8 cellular contexts compared by ENCODE assay signal in the genomic region with DNA sequence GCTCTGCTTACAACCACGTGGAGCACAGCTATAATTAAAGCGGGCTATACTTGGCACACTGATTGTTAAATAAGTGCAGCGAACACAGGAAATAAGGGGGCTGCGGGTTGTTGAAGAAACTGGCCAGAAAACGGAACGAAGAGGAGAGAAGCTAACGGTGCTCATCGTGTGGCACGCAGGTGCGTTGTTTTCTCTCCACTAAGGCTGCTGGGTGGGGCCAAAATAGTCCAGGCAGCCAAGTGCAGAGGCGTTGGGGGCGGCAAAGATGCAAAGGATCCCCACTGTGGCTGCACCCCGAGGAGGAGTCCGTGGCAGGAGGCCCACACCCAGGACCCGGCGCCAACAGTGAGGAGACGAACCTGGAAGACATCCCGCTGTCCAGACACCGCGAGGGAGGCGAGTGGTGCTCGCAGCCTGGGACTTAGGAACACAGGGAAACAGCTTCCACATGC. TPM values are rescaled to one million over a fixed set of nuclear protein-coding genes. Genes with fewer than 3 reads are reported as not detected.
DNase-seq lines count a peak whose midpoint lies in the region; ATAC-seq and TF ChIP-seq lines count a peak whose summit lies in the region.

No MANE protein-coding gene starts in this region.

- H3K4me1 ChIP-seq in right atrium auricular region = peaks cover 0 to 23% of the 10 kb centered on the region in 2 donors

- H3K27me3 ChIP-seq in right atrium auricular region = no peaks in the 10 kb centered on the region

- H3K9me3 ChIP-seq in right atrium auricular region = no peaks in the 10 kb centered on the region

- no peaks in the 10 kb centered on the region for H3K36me3 ChIP-seq in right atrium auricular region

- no peak for TF ChIP-seq CTCF in right atrium auricular region (IDR thresholded peaks at IDR 0.05)

- ATAC-seq in GM18502 (IDR thresholded peaks at IDR 0.05; ENCODE audit: poor library complexity, unreplicated experiment) = peak; percentile 68
- ATAC-seq in GM21526 (IDR thresholded peaks at IDR 0.05; ENCODE audit: low FRiP score, unreplicated experiment) = peak; percentile 71
- ATAC-seq in HG03469 (IDR thresholded peaks at IDR 0.05; ENCODE audit: unreplicated experiment) = no peak

- peak overlapping the region; percentile 55 to 88 for H3K27ac ChIP-seq in right atrium auricular region

- DNase-seq in NAMALWA (ENCODE audit: low spot score) (peak; percentile 97), right atrium auricular region (ENCODE audit: low spot score) (no peak), DMS 273 (lab: John Stamatoyannopoulos, UW; ENCODE audit: unreplicated experiment) (no peak), cerebellum (ENCODE audit: low spot score) (no peak), KBM-7 (no peak)

- peak overlapping the region; percentile 11 to 26 for H3K4me3 ChIP-seq in right atrium auricular region

- in situ Hi-C loops in KBM-7 (cut with MboI; ENCODE audit: low pct_unique_long_range_greater_than_20kb, low sequenced_read_pairs) = loop anchor here (25.0 kb wide), 1 partner anchor 308 kb away; no protein-coding TSS in a partner anchor

RNA-seq across cellular contexts. Expression of a gene that starts 8.1 kb away (rescaled TPM):
- total RNA-seq in right atrium auricular region (under 1 TPM; 0.19 to 0.63 TPM), cerebellum (0.18 TPM)

RNA-seq across cellular contexts. Expression of a gene that starts 34.8 kb away (rescaled TPM):
- total RNA-seq in right atrium auricular region (10 to 100 TPM in 1 of 2 donors, 1 to 10 TPM in 1; 8.9 to 19.6 TPM), cerebellum (17.1 TPM)
